In the genomic region with DNA sequence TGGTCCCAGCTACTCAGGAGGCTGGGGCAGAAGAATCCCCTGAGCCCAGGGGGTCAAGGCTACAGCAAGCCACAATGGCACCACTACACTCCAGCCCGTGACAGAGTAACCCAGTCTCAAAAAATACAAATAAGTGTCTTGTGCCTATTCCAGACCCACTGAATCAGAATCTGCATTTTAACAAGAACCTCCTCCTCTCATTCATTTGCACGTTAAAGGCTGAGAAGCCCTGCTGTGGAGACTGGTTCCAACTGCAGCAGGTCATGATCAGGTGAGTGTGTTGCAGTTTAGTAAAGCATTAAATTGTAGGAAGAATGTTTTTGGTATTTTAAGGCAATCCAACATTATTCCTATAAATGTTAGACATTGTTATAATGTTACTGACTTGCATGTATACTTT, we compare ENCODE assay signal across 23 cellular contexts. TPM values are rescaled to one million over a fixed set of nuclear protein-coding genes. Genes with fewer than 3 reads are reported as not detected.
"Had no signal": no experiment of that assay in that cellular context is flagged by ENCODE, and none has a peak within 500 bp of the region (broad histone marks: within the 10 kb centered on the region; RNA-seq: fewer than 3 reads in every experiment).

No MANE protein-coding gene starts in this region.

- H3K9me3 Mint-ChIP-seq: naive thymus-derived CD4-positive, alpha-beta T cell; nephron progenitor cell; stimulated activated naive B cell treated with anti-CD40 and anti-IgM and Interleukin-4, amounts not matched to agents 10 μg/mL and 1 μg/mL and 100 μg/mL, for 72 hours had no signal

- H3K4me3 Mint-ChIP-seq: naive thymus-derived CD4-positive, alpha-beta T cell; nephron progenitor cell; stimulated activated naive B cell treated with anti-CD40 and anti-IgM and Interleukin-4, amounts not matched to agents 10 μg/mL and 1 μg/mL and 100 μg/mL, for 72 hours had no signal

- H3K27me3 ChIP-seq: colonic mucosa, heart right ventricle, stomach, transverse colon had no signal

- H3K27ac Mint-ChIP-seq: nephron progenitor cell; stimulated activated naive B cell treated with anti-CD40 and anti-IgM and Interleukin-4, amounts not matched to agents 10 μg/mL and 1 μg/mL and 100 μg/mL, for 72 hours had no signal

- H3K27me3 Mint-ChIP-seq: naive thymus-derived CD4-positive, alpha-beta T cell; stimulated activated naive B cell treated with anti-CD40 and anti-IgM and Interleukin-4, amounts not matched to agents 10 μg/mL and 1 μg/mL and 100 μg/mL, for 72 hours had no signal

- H3K9me3 ChIP-seq: colonic mucosa, heart right ventricle, stomach, thoracic aorta, transverse colon had no signal

- H3K36me3 ChIP-seq: colonic mucosa had no signal

- DNase-seq: cerebellar nuclear complex; colonic mucosa; dermis blood vessel endothelial cell; heart right ventricle; kidney glomerular epithelial cell; naive thymus-derived CD4-positive, alpha-beta T cell; nephron progenitor cell; stimulated activated CD4-positive, alpha-beta T cell treated with anti-CD3 and anti-CD28 coated beads, Interleukin-2, amount 100 ng/mL, for 24 hours; stimulated activated CD4-positive, alpha-beta T cell treated with anti-CD3 and anti-CD28 coated beads, Interleukin-4, amount 100 ng/mL, for 4 hours; stimulated activated naive B cell treated with anti-CD40 and anti-IgM and Interleukin-4, amounts not matched to agents 10 μg/mL and 1 μg/mL and 100 μg/mL, for 72 hours; stomach; substantia nigra; transverse colon had no signal

- ATAC-seq: esophagus mucosa; heart right ventricle; naive thymus-derived CD4-positive, alpha-beta T cell; sciatic nerve; stimulated activated naive B cell treated with anti-CD40 and anti-IgM and Interleukin-4, amounts not matched to agents 10 μg/mL and 1 μg/mL and 100 μg/mL, for 72 hours had no signal

- H3K4me3 ChIP-seq: colonic mucosa, heart right ventricle, skin epidermis, stomach, thoracic aorta, transverse colon had no signal

- H3K4me1 ChIP-seq: colonic mucosa, stomach had no signal

- H3K27ac ChIP-seq: colonic mucosa, heart right ventricle, skin epidermis, stomach, thoracic aorta, transverse colon had no signal

RNA-seq across cellular contexts. Expression of a gene that starts 44.9 kb away (rescaled TPM):
- total RNA-seq: dermis blood vessel endothelial cell, fibroblast of lung, frontal cortex, glomerular endothelial cell, heart right ventricle, lung microvascular endothelial cell, mesenteric fat pad, osteoblast, sciatic nerve, thoracic aorta had no signal
